Comparison of ENCODE assay signal across 21 cellular contexts in genomic region chr19:19429361-19429760, GRCh38. TPM values are rescaled to one million over a fixed set of nuclear protein-coding genes. Genes with fewer than 3 reads are reported as not detected.
DNase-seq lines count a peak whose midpoint lies in the region; ATAC-seq and TF ChIP-seq lines count a peak whose summit lies in the region.
"Had no signal": no experiment of that assay in that cellular context is flagged by ENCODE, and none has a peak within 500 bp of the region (broad histone marks: within the 10 kb centered on the region; RNA-seq: fewer than 3 reads in every experiment).

No MANE protein-coding gene starts in this region.

- H3K36me3 Mint-ChIP-seq in natural killer cell, result no peaks in the 10 kb centered on the region
- no peaks in the 10 kb centered on the region for H3K36me3 Mint-ChIP-seq in natural killer cell treated with Interleukin-12 subunit alpha and Interleukin-12 subunit beta and Interleukin-15 and Interleukin-18, amount 100 ng/mL, for 72 hours
- H3K36me3 Mint-ChIP-seq in central memory CD8-positive, alpha-beta T cell (ENCODE audit: insufficient read depth), result peaks cover 11% of the 10 kb centered on the region
- H3K36me3 Mint-ChIP-seq in mesothelial cell of epicardium, result peaks cover 2% of the 10 kb centered on the region

- H3K36me3 ChIP-seq in adrenal gland (replicated peaks in 1 of 2), result no peaks in the 10 kb centered on the region
- H3K36me3 ChIP-seq: uterus had no signal

- no peaks in the 10 kb centered on the region for H3K27me3 ChIP-seq in adrenal gland
- H3K27me3 ChIP-seq: uterus had no signal

- H3K9me3 ChIP-seq in adrenal gland (replicated peaks in 1 of 3), result no peaks in the 10 kb centered on the region
- H3K9me3 ChIP-seq: uterus had no signal

- no peaks in the 10 kb centered on the region for H3K9me3 Mint-ChIP-seq in natural killer cell
- no peaks in the 10 kb centered on the region for H3K9me3 Mint-ChIP-seq in natural killer cell treated with Interleukin-12 subunit alpha and Interleukin-12 subunit beta and Interleukin-15 and Interleukin-18, amount 100 ng/mL, for 72 hours
- H3K9me3 Mint-ChIP-seq in central memory CD8-positive, alpha-beta T cell, result no peaks in the 10 kb centered on the region
- no peaks in the 10 kb centered on the region for H3K9me3 Mint-ChIP-seq in mesothelial cell of epicardium
- H3K9me3 Mint-ChIP-seq: activated naive CD8-positive, alpha-beta T cell treated with anti-CD3 and anti-CD28 coated beads, Interleukin-2, amount 10 ng/mL, durations not matched to agents 7 days and 5 days; endodermal cell; neural crest cell had no signal

- peak overlapping the region; percentile 84 to 86 for H3K27ac Mint-ChIP-seq in natural killer cell
- peak overlapping the region in 1 of 2 donors; percentile 85 for H3K27ac Mint-ChIP-seq in natural killer cell treated with Interleukin-12 subunit alpha and Interleukin-12 subunit beta and Interleukin-15 and Interleukin-18, amount 100 ng/mL, for 72 hours
- peak overlapping the region; percentile 86 for H3K27ac Mint-ChIP-seq in central memory CD8-positive, alpha-beta T cell (ENCODE audit: low read depth)
- peak overlapping the region; percentile 53 for H3K27ac Mint-ChIP-seq in mesothelial cell of epicardium
- H3K27ac Mint-ChIP-seq: activated naive CD8-positive, alpha-beta T cell treated with anti-CD3 and anti-CD28 coated beads, Interleukin-2, amount 10 ng/mL, durations not matched to agents 7 days and 5 days; endodermal cell had no signal

- TF ChIP-seq POLR2A in adrenal gland (IDR thresholded peaks at IDR 0.05), result no peak

- no peak overlapping the region for H3K4me3 ChIP-seq in adrenal gland
- H3K4me3 ChIP-seq: uterus had no signal

- H3K4me1 Mint-ChIP-seq in natural killer cell, result peaks cover 74 to 85% of the 10 kb centered on the region in 2 donors
- peaks cover 51 to 59% of the 10 kb centered on the region in 2 donors for H3K4me1 Mint-ChIP-seq in natural killer cell treated with Interleukin-12 subunit alpha and Interleukin-12 subunit beta and Interleukin-15 and Interleukin-18, amount 100 ng/mL, for 72 hours (ENCODE audit: low read depth in 2 of 2)
- H3K4me1 Mint-ChIP-seq in central memory CD8-positive, alpha-beta T cell, result peaks cover 88% of the 10 kb centered on the region
- peaks cover 15% of the 10 kb centered on the region for H3K4me1 Mint-ChIP-seq in mesothelial cell of epicardium

- WGBS in adrenal gland, 4 donors, result 88 to 92% (median 91%) methylated on average over 11 to 12 of the region's 12 CpGs

- intact Hi-C loops in natural killer cell (cut with micrococcal nuclease), result no loop called here
- intact Hi-C loops in adrenal gland (cut with DNase I), result no loop called here

- no peak for DNase-seq in natural killer cell
- no peak for DNase-seq in natural killer cell treated with Interleukin-12 subunit alpha and Interleukin-12 subunit beta and Interleukin-15 and Interleukin-18, amount 100 ng/mL, for 72 hours (ENCODE audit: low spot score)
- DNase-seq in central memory CD8-positive, alpha-beta T cell (ENCODE audit: low spot score in 2 of 2), result no peak
- no peak for DNase-seq in mesothelial cell of epicardium (ENCODE audit: low spot score in 2 of 2, unreplicated experiment in 2 of 2)
- no peak for DNase-seq in NCI-H774 (lab: John Stamatoyannopoulos, UW)
- no peak for DNase-seq in AG20443 (ENCODE audit: low spot score)
- no peak for DNase-seq in activated CD8-positive, alpha-beta memory T cell treated with anti-CD3 and anti-CD28 coated beads, Interleukin-2, amount 50 U/mL, for 4 hours
- no peak for DNase-seq in adrenal gland
- DNase-seq: ACHN; activated CD4-positive, CD25-positive, alpha-beta regulatory T cell; activated naive CD8-positive, alpha-beta T cell treated with anti-CD3 and anti-CD28 coated beads, Interleukin-2, amount 10 ng/mL, durations not matched to agents 7 days and 5 days; DMS153; endodermal cell; GF-D8; MV-4-11; NCI-H1694; NCI-H69; uterus had no signal

- TF ChIP-seq CTCF in natural killer cell (IDR thresholded peaks at IDR 0.05), result no peak
- TF ChIP-seq CTCF in mesothelial cell of epicardium (IDR thresholded peaks at IDR 0.05; ENCODE audit: unreplicated experiment), result no peak
- TF ChIP-seq CTCF in adrenal gland (IDR thresholded peaks at IDR 0.05), result no peak

- peaks cover 12% of the 10 kb centered on the region in 2 donors for H3K4me1 ChIP-seq in adrenal gland (replicated peaks in 1 of 2)
- H3K4me1 ChIP-seq: uterus had no signal

- H3K4me3 Mint-ChIP-seq in natural killer cell (no peak overlapping the region), mesothelial cell of epicardium (no peak overlapping the region)
- no peak overlapping the region for H3K4me3 Mint-ChIP-seq in natural killer cell treated with Interleukin-12 subunit alpha and Interleukin-12 subunit beta and Interleukin-15 and Interleukin-18, amount 100 ng/mL, for 72 hours
- no peak overlapping the region for H3K4me3 Mint-ChIP-seq in central memory CD8-positive, alpha-beta T cell
- H3K4me3 Mint-ChIP-seq: activated naive CD8-positive, alpha-beta T cell treated with anti-CD3 and anti-CD28 coated beads, Interleukin-2, amount 10 ng/mL, durations not matched to agents 7 days and 5 days; endodermal cell; neural crest cell had no signal

- no peaks in the 10 kb centered on the region for H3K27me3 Mint-ChIP-seq in natural killer cell (ENCODE audit: low read depth in 2 of 2)
- H3K27me3 Mint-ChIP-seq in natural killer cell treated with Interleukin-12 subunit alpha and Interleukin-12 subunit beta and Interleukin-15 and Interleukin-18, amount 100 ng/mL, for 72 hours, result no peaks in the 10 kb centered on the region
- H3K27me3 Mint-ChIP-seq in central memory CD8-positive, alpha-beta T cell, result no peaks in the 10 kb centered on the region
- H3K27me3 Mint-ChIP-seq in mesothelial cell of epicardium (ENCODE audit: low read depth), result no peaks in the 10 kb centered on the region
- H3K27me3 Mint-ChIP-seq: activated naive CD8-positive, alpha-beta T cell treated with anti-CD3 and anti-CD28 coated beads, Interleukin-2, amount 10 ng/mL, durations not matched to agents 7 days and 5 days had no signal

- H3K27ac ChIP-seq in adrenal gland, result no peak overlapping the region
- H3K27ac ChIP-seq: KMS-11, uterus had no signal

- ATAC-seq in natural killer cell, result no peak
- no peak for ATAC-seq in natural killer cell treated with Interleukin-12 subunit alpha and Interleukin-12 subunit beta and Interleukin-15 and Interleukin-18, amount 100 ng/mL, for 72 hours
- ATAC-seq in central memory CD8-positive, alpha-beta T cell (replicated peaks; ENCODE audit: extremely low read depth, poor library complexity, severe bottlenecking), result no peak
- ATAC-seq: left lobe of liver had no signal

RNA-seq across cellular contexts. Expression of gene GATAD2A, which starts 23.9 kb away (rescaled TPM):
- 100 to 1,000 TPM; 209 to 232 (median 230) TPM for total RNA-seq in natural killer cell
- 100 to 1,000 TPM; 171 to 224 TPM for total RNA-seq in natural killer cell treated with Interleukin-12 subunit alpha and Interleukin-12 subunit beta and Interleukin-15 and Interleukin-18, amount 100 ng/mL, for 72 hours
- 112 to 113 TPM (median 113 TPM) in 3 replicates for total RNA-seq in mesothelial cell of epicardium
- 100 to 1,000 TPM in 1 of 8 donors, 10 to 100 TPM in 7; 38.7 to 125 (median 65.5) TPM for total RNA-seq in adrenal gland
- 10 to 100 TPM; 17.0 to 35.1 (median 20.9) TPM for polyA plus RNA-seq in adrenal gland
